9 cellular contexts compared by ENCODE assay signal in genomic region chr7:25391295-25391861, GRCh38.
DNase-seq lines count a peak whose midpoint lies in the region; ATAC-seq, FAIRE-seq and TF ChIP-seq lines count a peak whose summit lies in the region.
"Had no signal": no experiment of that assay in that cellular context is flagged by ENCODE, and none has a peak within 500 bp of the region (broad histone marks: within the 10 kb centered on the region; RNA-seq: fewer than 3 reads in every experiment).

No MANE protein-coding gene starts in this region.

- H3K4me3 Mint-ChIP-seq in mesothelial cell of epicardium: peak overlapping the region; percentile 10
- no peak overlapping the region for H3K4me3 Mint-ChIP-seq in T-helper 2 cell treated with Interferon-gamma antibody and Interleukin-4, amounts not matched to agents 5 μg/mL and 100 μg/mL, for 36 hours
- no peak overlapping the region for H3K4me3 Mint-ChIP-seq in activated CD4-positive, alpha-beta memory T cell treated with anti-CD3 and anti-CD28 coated beads for 36 hours
- H3K4me3 Mint-ChIP-seq: stimulated activated naive CD8-positive, alpha-beta T cell treated with anti-CD3 and anti-CD28 coated beads, Interleukin-15, Interleukin-2, amounts not matched to agents 100 ng/mL and 50 ng/mL, for 24 hours had no signal

- TF ChIP-seq RAD21 in K562 (CRISPR knock-in tag; conservative IDR thresholded peaks at IDR 0.05 in 1 of 2, IDR thresholded peaks at IDR 0.05 in 1 of 2): peak; percentile 88 to 89

- no peak overlapping the region for H3K27ac ChIP-seq in K562 (ENCODE audit: extremely low read depth, low read depth, low read length)

- no peaks in the 10 kb centered on the region for H3K9me3 ChIP-seq in K562 (replicated peaks; ENCODE audit: control insufficient read depth, insufficient read depth, low read depth, low read length)

- 0% methylated on average over 5 of the region's 5 CpGs for WGBS in K562 (ENCODE audit: insufficient coverage, low coverage, missing lambda C conversion rate)

- peaks cover 31% of the 10 kb centered on the region for H3K4me1 Mint-ChIP-seq in mesothelial cell of epicardium
- no peaks in the 10 kb centered on the region for H3K4me1 Mint-ChIP-seq in T-helper 2 cell treated with Interferon-gamma antibody and Interleukin-4, amounts not matched to agents 5 μg/mL and 100 μg/mL, for 36 hours (ENCODE audit: low read depth)
- no peaks in the 10 kb centered on the region for H3K4me1 Mint-ChIP-seq in activated CD4-positive, alpha-beta memory T cell treated with anti-CD3 and anti-CD28 coated beads for 36 hours (ENCODE audit: low read depth)

- H3K9me1 ChIP-seq in K562 (ENCODE audit: control insufficient read depth, insufficient read depth, low read length): no peaks in the 10 kb centered on the region

- H3K4me3 ChIP-seq in Jurkat, Clone E6-1 (ENCODE audit: low read length): no peak overlapping the region
- no peak overlapping the region for H3K4me3 ChIP-seq in K562

- DNase-seq in CD1c-positive myeloid dendritic cell (ENCODE audit: extremely low spot score): peak; percentile 22
- DNase-seq in Jurkat, Clone E6-1 (ENCODE audit: low read depth, low spot score): peak; percentile 6
- peak; percentile 22 to 24 (median 23) for DNase-seq in K562 (ENCODE audit: extremely low read depth in 1 of 4, low spot score in 3 of 4)
- DNase-seq in mesothelial cell of epicardium (ENCODE audit: low spot score in 2 of 2, unreplicated experiment in 2 of 2): no peak
- no peak for DNase-seq in T-helper 2 cell treated with Interferon-gamma antibody and Interleukin-4, amounts not matched to agents 5 μg/mL and 100 μg/mL, for 36 hours (ENCODE audit: low spot score)
- DNase-seq in posterior cingulate gyrus: no peak
- no peak for DNase-seq in activated CD4-positive, alpha-beta memory T cell treated with anti-CD3 and anti-CD28 coated beads for 36 hours

- no peak for TF ChIP-seq POLR2A in K562 (conservative IDR thresholded peaks at IDR 0.05)

- peak in 2 of 3 experiments; percentile 70 to 75; a peak in 4 of 6 replicates for TF ChIP-seq CTCF in K562 (IDR thresholded peaks at IDR 0.05 in 2 of 3, conservative IDR thresholded peaks at IDR 0.05 in 1 of 3; ENCODE audit: insufficient read depth in 2 of 3, low read depth in 1 of 3, low read length in 3 of 3)
- TF ChIP-seq CTCF in mesothelial cell of epicardium (IDR thresholded peaks at IDR 0.05; ENCODE audit: unreplicated experiment): peak; percentile 44

- H3K36me3 Mint-ChIP-seq in mesothelial cell of epicardium: no peaks in the 10 kb centered on the region
- H3K36me3 Mint-ChIP-seq in T-helper 2 cell treated with Interferon-gamma antibody and Interleukin-4, amounts not matched to agents 5 μg/mL and 100 μg/mL, for 36 hours (ENCODE audit: low read depth): no peaks in the 10 kb centered on the region
- no peaks in the 10 kb centered on the region for H3K36me3 Mint-ChIP-seq in activated CD4-positive, alpha-beta memory T cell treated with anti-CD3 and anti-CD28 coated beads for 36 hours

- H3K27ac Mint-ChIP-seq in mesothelial cell of epicardium: no peak overlapping the region
- H3K27ac Mint-ChIP-seq in T-helper 2 cell treated with Interferon-gamma antibody and Interleukin-4, amounts not matched to agents 5 μg/mL and 100 μg/mL, for 36 hours: no peak overlapping the region
- no peak overlapping the region for H3K27ac Mint-ChIP-seq in activated CD4-positive, alpha-beta memory T cell treated with anti-CD3 and anti-CD28 coated beads for 36 hours
- H3K27ac Mint-ChIP-seq: stimulated activated naive CD8-positive, alpha-beta T cell treated with anti-CD3 and anti-CD28 coated beads, Interleukin-15, Interleukin-2, amounts not matched to agents 100 ng/mL and 50 ng/mL, for 24 hours had no signal

- H3K4me1 ChIP-seq in K562 (replicated peaks in 1 of 2; ENCODE audit: control insufficient read depth in 2 of 2, insufficient read depth in 2 of 2, low read length in 2 of 2): no peaks in the 10 kb centered on the region

- ATAC-seq in K562 (no peak), HG03175 (IDR thresholded peaks at IDR 0.05; ENCODE audit: unreplicated experiment) (no peak)

- no peaks in the 10 kb centered on the region for H3K36me3 ChIP-seq in K562 (ENCODE audit: control insufficient read depth, insufficient read depth, low read length)

- no peak for TF ChIP-seq EP300 in K562 (IDR thresholded peaks at IDR 0.05; ENCODE audit: low read length)

- no peak overlapping the region for H3K9ac ChIP-seq in K562 (ENCODE audit: insufficient read depth in 1 of 2, low read depth in 2 of 2, low read length in 2 of 2)

- CTCF ChIA-PET in K562 (lab: Yijun Ruan, JAX; ENCODE audit: low intra/inter-chr PET ratio): interaction anchor here (0.7 to 9.8 kb wide), 6 partner anchors 131 to 973 kb away, joined by 3 to 185 read pairs (median 6); no protein-coding TSS in a partner anchor
- CTCF ChIA-PET in activated CD4-positive, alpha-beta memory T cell treated with anti-CD3 and anti-CD28 coated beads for 36 hours (lab: Charles Lee): interaction anchor here (0.8 to 5.8 kb wide), 4 partner anchors 16 to 175 kb away, joined by 3 to 36 read pairs (median 14); no protein-coding TSS in a partner anchor

- H3K79me2 ChIP-seq in K562 (ENCODE audit: control insufficient read depth, insufficient read depth, low read length): no peaks in the 10 kb centered on the region

- peak; percentile 66 for FAIRE-seq in K562 (lab: Jason Lieb, UNC)

- H3K27me3 ChIP-seq in K562 (ENCODE audit: control insufficient read depth in 2 of 2, insufficient read depth in 2 of 2, low read length in 2 of 2): peaks cover 7 to 12% of the 10 kb centered on the region in 2 experiments; a peak in 4 of 5 replicates

- in situ Hi-C loops in K562 (cut with MboI): loop anchor here (25.0 kb wide), 1 partner anchor 446 kb away; no protein-coding TSS in a partner anchor

- H3K9me3 Mint-ChIP-seq in mesothelial cell of epicardium: no peaks in the 10 kb centered on the region
- H3K9me3 Mint-ChIP-seq in T-helper 2 cell treated with Interferon-gamma antibody and Interleukin-4, amounts not matched to agents 5 μg/mL and 100 μg/mL, for 36 hours: no peaks in the 10 kb centered on the region
- H3K9me3 Mint-ChIP-seq in activated CD4-positive, alpha-beta memory T cell treated with anti-CD3 and anti-CD28 coated beads for 36 hours: no peaks in the 10 kb centered on the region
- H3K9me3 Mint-ChIP-seq: stimulated activated naive CD8-positive, alpha-beta T cell treated with anti-CD3 and anti-CD28 coated beads, Interleukin-15, Interleukin-2, amounts not matched to agents 100 ng/mL and 50 ng/mL, for 24 hours had no signal

- H2AFZ ChIP-seq in K562 (ENCODE audit: low read depth, low read length): no peak overlapping the region

- POLR2A ChIA-PET in K562 (lab: Yijun Ruan, JAX): interaction anchor here (1.4 kb wide), 1 partner anchor 171 kb away, joined by 4 read pairs; no protein-coding TSS in a partner anchor
- POLR2A ChIA-PET in activated CD4-positive, alpha-beta memory T cell treated with anti-CD3 and anti-CD28 coated beads for 36 hours (lab: Charles Lee): no interaction called here

- H4K20me1 ChIP-seq in K562 (replicated peaks; ENCODE audit: control insufficient read depth, insufficient read depth, low read length): no peaks in the 10 kb centered on the region; the same call in 1 of the 2 replicates

- intact Hi-C loops in K562 (cut with micrococcal nuclease) (loop anchor here (1.0 kb wide), 1 partner anchor 175 kb away; no protein-coding TSS in a partner anchor), posterior cingulate gyrus (cut with DNase I) (loop anchor here (1.0 kb wide), 2 partner anchors 175 to 460 kb away; no protein-coding TSS in a partner anchor)
- intact Hi-C loops in activated CD4-positive, alpha-beta memory T cell treated with anti-CD3 and anti-CD28 coated beads for 36 hours (cut with micrococcal nuclease): loop anchor here (1.0 to 2.0 kb wide), 2 partner anchors 175 to 459 kb away; no protein-coding TSS in a partner anchor

- H3K27me3 Mint-ChIP-seq in mesothelial cell of epicardium (ENCODE audit: low read depth): peaks cover 24% of the 10 kb centered on the region
- peaks cover 20% of the 10 kb centered on the region for H3K27me3 Mint-ChIP-seq in T-helper 2 cell treated with Interferon-gamma antibody and Interleukin-4, amounts not matched to agents 5 μg/mL and 100 μg/mL, for 36 hours (ENCODE audit: low read depth)
- H3K27me3 Mint-ChIP-seq in activated CD4-positive, alpha-beta memory T cell treated with anti-CD3 and anti-CD28 coated beads for 36 hours: peaks cover 8% of the 10 kb centered on the region

- BruUV-seq in K562 (replicated peaks; lab: Mats Ljungman, UMichigan): no TSS peak

- no peak overlapping the region for H3K4me2 ChIP-seq in K562 (ENCODE audit: insufficient read depth, low read length)

TF ChIP-seq in K562, 482 proteins besides CTCF, POLR2A, EP300 and RAD21:
- no peak for TF ChIP-seq MAFG (tag; conservative IDR thresholded peaks at IDR 0.05)
- peak; percentile 54; the same call in 1 of the 2 replicates for TF ChIP-seq SMC3 (conservative IDR thresholded peaks at IDR 0.05; ENCODE audit: insufficient read depth, low read depth, low read length)
- no peak for TF ChIP-seq ZNF3 (CRISPR knock-in tag; IDR thresholded peaks at IDR 0.05)
- peak; percentile 88 for TF ChIP-seq DEAF1 (CRISPR knock-in tag; IDR thresholded peaks at IDR 0.05)
- no peak for TF ChIP-seq RB1 (IDR thresholded peaks at IDR 0.05; ENCODE audit: low read depth)

Comparison
In these comparisons a context has a peak if more than half of its experiments do, and no peak if none do; other contexts are left out.
1. DNase-seq: peak in CD1c-positive myeloid dendritic cell (single experiment), Jurkat, Clone E6-1 (single experiment) and K562 (4 of 4); none in mesothelial cell of epicardium (0 of 2), T-helper 2 cell treated with Interferon-gamma antibody and Interleukin-4, amounts not matched to agents 5 μg/mL and 100 μg/mL, for 36 hours (single experiment), posterior cingulate gyrus (0 of 10) and activated CD4-positive, alpha-beta memory T cell treated with anti-CD3 and anti-CD28 coated beads for 36 hours (single experiment).